15 cellular contexts compared by ENCODE assay signal in genomic region chr12:77947326-77947725, GRCh38.
DNase-seq lines count a peak whose midpoint lies in the region; ATAC-seq and TF ChIP-seq lines count a peak whose summit lies in the region.
"Had no signal": no experiment of that assay in that cellular context is flagged by ENCODE, and none has a peak within 500 bp of the region (broad histone marks: within the 10 kb centered on the region; RNA-seq: fewer than 3 reads in every experiment).

No MANE protein-coding gene starts in this region.

- no peaks in the 10 kb centered on the region for H3K36me3 Mint-ChIP-seq in activated naive CD4-positive, alpha-beta T cell treated with anti-CD3 and anti-CD28 coated beads, Interleukin-2, amount 50 U/mL, for 72 hours
- H3K36me3 Mint-ChIP-seq: T-cell had no signal

- no peaks in the 10 kb centered on the region for H3F3A ChIP-seq in smooth muscle cell (ENCODE audit: low read depth)

- no peaks in the 10 kb centered on the region for H4K20me1 ChIP-seq in smooth muscle cell (ENCODE audit: low read depth)

- peak overlapping the region; percentile 33 for H2AFZ ChIP-seq in smooth muscle cell (ENCODE audit: low read depth)

- H3K4me2 ChIP-seq in smooth muscle cell, result peak overlapping the region; percentile 62

- DNase-seq in HFF-Myc (ENCODE audit: extremely low read depth, low read depth) (peak; percentile 65), fibroblast of the aortic adventitia (ENCODE audit: low read depth) (peak; percentile 79), smooth muscle cell (lab: John Stamatoyannopoulos, UW; ENCODE audit: unreplicated experiment) (no peak), mucosa of gallbladder (ENCODE audit: low spot score) (no peak)
- no peak for DNase-seq in activated naive CD4-positive, alpha-beta T cell treated with anti-CD3 and anti-CD28 coated beads, Interleukin-2, amount 50 U/mL, for 72 hours (ENCODE audit: low spot score in 2 of 2)
- DNase-seq: activated CD4-positive, alpha-beta T cell treated with anti-CD3 and anti-CD28 coated beads for 1 hour; activated T-cell treated with anti-CD3 and anti-CD28 coated beads, Interleukin-2, amount 50 U/mL, for 24 hours; effector memory CD8-positive, alpha-beta T cell; NCI-H2171; T-cell; testis had no signal

- no peak overlapping the region for H3K9ac ChIP-seq in smooth muscle cell (ENCODE audit: low read depth)

- TF ChIP-seq CTCF in HFF-Myc (IDR thresholded peaks at IDR 0.05; ENCODE audit: low read depth, low read length, missing control alignments), result no peak
- TF ChIP-seq CTCF in WI38 (IDR thresholded peaks at IDR 0.05; ENCODE audit: low read depth, low read length), result no peak
- TF ChIP-seq CTCF in fibroblast of the aortic adventitia (IDR thresholded peaks at IDR 0.05; ENCODE audit: insufficient read depth, low read length), result no peak
- no peak for TF ChIP-seq CTCF in smooth muscle cell (IDR thresholded peaks at IDR 0.05; ENCODE audit: borderline replicate concordance, insufficient read depth, poor library complexity, severe bottlenecking)

- peaks cover 4 to 14% of the 10 kb centered on the region in 2 donors for H3K9me3 Mint-ChIP-seq in activated naive CD4-positive, alpha-beta T cell treated with anti-CD3 and anti-CD28 coated beads, Interleukin-2, amount 50 U/mL, for 72 hours

- peak overlapping the region; percentile 72 for H3K27ac ChIP-seq in smooth muscle cell (ENCODE audit: low read depth)
- H3K27ac ChIP-seq: ascending aorta, HL-60, testis had no signal

- H3K4me3 ChIP-seq in HFF-Myc (replicated peaks; ENCODE audit: low read depth, low read length) (no peak overlapping the region), WI38 (ENCODE audit: low read depth, low read length) (peak overlapping the region; percentile 32), fibroblast of the aortic adventitia (ENCODE audit: low read depth, low read length) (no peak overlapping the region), smooth muscle cell (no peak overlapping the region)
- H3K4me3 ChIP-seq: ascending aorta, testis had no signal

- H3K27me3 ChIP-seq in smooth muscle cell (ENCODE audit: low read depth), result no peaks in the 10 kb centered on the region
- H3K27me3 ChIP-seq: ascending aorta, testis had no signal

- H3K79me2 ChIP-seq in smooth muscle cell (ENCODE audit: low read depth), result no peaks in the 10 kb centered on the region

- H3K4me1 ChIP-seq in smooth muscle cell (ENCODE audit: low read depth), result peaks cover 16% of the 10 kb centered on the region
- H3K4me1 ChIP-seq: ascending aorta, testis had no signal

- H3K27ac Mint-ChIP-seq in activated naive CD4-positive, alpha-beta T cell treated with anti-CD3 and anti-CD28 coated beads, Interleukin-2, amount 50 U/mL, for 72 hours, result no peak overlapping the region
- H3K27ac Mint-ChIP-seq: activated T-cell treated with anti-CD3 and anti-CD28 coated beads, Interleukin-2, amount 50 U/mL, for 24 hours; effector memory CD8-positive, alpha-beta T cell; T-cell had no signal

- ATAC-seq in activated naive CD4-positive, alpha-beta T cell treated with anti-CD3 and anti-CD28 coated beads, Interleukin-2, amount 50 U/mL, for 72 hours, result no peak
- no peak for ATAC-seq in HG03139 (IDR thresholded peaks at IDR 0.05; ENCODE audit: unreplicated experiment)
- ATAC-seq: effector memory CD8-positive, alpha-beta T cell; T-cell had no signal

- no peaks in the 10 kb centered on the region for H3K9me3 ChIP-seq in smooth muscle cell (replicated peaks; ENCODE audit: low read depth)
- H3K9me3 ChIP-seq: ascending aorta, testis had no signal

- no peaks in the 10 kb centered on the region for H3K36me3 ChIP-seq in smooth muscle cell (ENCODE audit: low read depth)
- H3K36me3 ChIP-seq: ascending aorta had no signal

Comparison
In these comparisons a context has a peak if more than half of its experiments do, and no peak if none do; other contexts are left out.
1. DNase-seq: peak in HFF-Myc (single experiment) and fibroblast of the aortic adventitia (single experiment); none in smooth muscle cell (single experiment), activated naive CD4-positive, alpha-beta T cell treated with anti-CD3 and anti-CD28 coated beads, Interleukin-2, amount 50 U/mL, for 72 hours (0 of 2) and mucosa of gallbladder (single experiment).